Comparison of ENCODE assay signal across 22 cellular contexts in the genomic region with DNA sequence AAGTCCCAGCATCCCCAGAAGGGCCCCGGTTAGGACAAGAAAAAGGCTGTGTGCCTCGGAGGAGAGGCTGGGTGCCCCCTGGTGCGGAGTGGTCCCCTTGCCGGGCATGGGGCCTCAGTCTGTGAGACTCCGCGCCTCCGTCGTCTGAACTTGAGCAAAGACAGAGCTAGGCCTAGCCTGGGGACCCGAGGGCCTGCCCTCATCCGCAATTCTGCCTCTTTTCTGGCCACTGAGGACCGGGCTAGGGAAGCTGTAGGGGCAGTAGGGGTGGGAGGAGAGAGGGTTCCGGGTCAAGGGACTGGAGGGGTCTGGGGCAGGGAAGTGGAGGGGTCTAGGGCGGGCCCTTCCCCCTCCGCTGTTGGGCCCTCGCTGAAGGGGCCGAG. TPM values are rescaled to one million over a fixed set of nuclear protein-coding genes. Genes with fewer than 3 reads are reported as not detected.
A peak's percentile ranks its signal among the peaks of the same experiment; 100 is the strongest.
DNase-seq lines count a peak whose midpoint lies in the region; ATAC-seq, FAIRE-seq and TF ChIP-seq lines count a peak whose summit lies in the region.
"Had no signal": no experiment of that assay in that cellular context is flagged by ENCODE, and none has a peak within 500 bp of the region (broad histone marks: within the 10 kb centered on the region; RNA-seq: fewer than 3 reads in every experiment).

No MANE protein-coding gene starts in this region.

- H4K8ac ChIP-seq in H9 (replicated peaks; ENCODE audit: insufficient read length, low read depth, low read length) = no peak overlapping the region

- no peak overlapping the region for H3K4me2 ChIP-seq in H9 (ENCODE audit: insufficient read depth, insufficient read length, low read length)
- H3K4me2 ChIP-seq in smooth muscle cell = peak overlapping the region; percentile 74
- H3K4me2 ChIP-seq: SK-N-SH had no signal

- H2BK120ac ChIP-seq in H9 (ENCODE audit: low read depth, low read length, poor library complexity, severe bottlenecking) = no peak overlapping the region

- no peaks in the 10 kb centered on the region for H3K9me3 ChIP-seq in H9 (ENCODE audit: control insufficient read depth, low read depth, low read length)
- no peaks in the 10 kb centered on the region for H3K9me3 ChIP-seq in lower lobe of right lung
- no peaks in the 10 kb centered on the region for H3K9me3 ChIP-seq in smooth muscle cell (replicated peaks; ENCODE audit: low read depth)
- H3K9me3 ChIP-seq: MG63, SK-N-SH had no signal

- no peaks in the 10 kb centered on the region for H3K4me1 ChIP-seq in H9 (ENCODE audit: insufficient read depth, low read length)
- peaks cover 60% of the 10 kb centered on the region for H3K4me1 ChIP-seq in lower lobe of right lung
- H3K4me1 ChIP-seq in smooth muscle cell (ENCODE audit: low read depth) = peaks cover 5% of the 10 kb centered on the region

- no peak overlapping the region for H2AK5ac ChIP-seq in H9 (ENCODE audit: insufficient read length, low read length)

- H3K27me3 Mint-ChIP-seq in H9 (ENCODE audit: low read depth) = peaks cover 66% of the 10 kb centered on the region
- H3K27me3 Mint-ChIP-seq in dendritic cell treated with granulocyte-macrophage colony-stimulating factor and Interleukin-4, amounts not matched to agents 40 ng/mL and 50 ng/mL, for 4 days = peaks cover 61% of the 10 kb centered on the region

- WGBS in H9 (ENCODE audit: extremely low coverage, insufficient read length, low lambda C conversion rate) = no CpG with 5 or more reads among the region's 16 CpGs
- WGBS in smooth muscle cell (ENCODE audit: low lambda C conversion rate) = 74% methylated on average over 11 of the region's 16 CpGs

- H3K36me3 Mint-ChIP-seq in H9 (ENCODE audit: insufficient read depth in 1 of 3, low read depth in 3 of 3) = no peaks in the 10 kb centered on the region
- no peaks in the 10 kb centered on the region for H3K36me3 Mint-ChIP-seq in dendritic cell treated with granulocyte-macrophage colony-stimulating factor and Interleukin-4, amounts not matched to agents 40 ng/mL and 50 ng/mL, for 4 days (ENCODE audit: low read depth)

- H3K56ac ChIP-seq in H9 (ENCODE audit: insufficient read length, low read depth, low read length) = no peak overlapping the region

- H2BK20ac ChIP-seq in H9 (ENCODE audit: low read depth, low read length, poor library complexity, severe bottlenecking) = no peak overlapping the region

- TF ChIP-seq CTCF in H9 (conservative IDR thresholded peaks at IDR 0.05) (no peak), lower lobe of right lung (IDR thresholded peaks at IDR 0.05) (no peak), smooth muscle cell (IDR thresholded peaks at IDR 0.05; ENCODE audit: borderline replicate concordance, insufficient read depth, poor library complexity, severe bottlenecking) (no peak)

- FAIRE-seq in GM19239 (lab: Jason Lieb, UNC) = no peak

- H2BK5ac ChIP-seq in H9 (ENCODE audit: insufficient read length, low read length) = no peak overlapping the region

- H2BK15ac ChIP-seq in H9 (ENCODE audit: low read depth, low read length) = no peak overlapping the region

- H3K4me3 ChIP-seq in lower lobe of right lung (no peak overlapping the region), smooth muscle cell (no peak overlapping the region)
- H3K4me3 ChIP-seq: MG63 had no signal

- H3K79me1 ChIP-seq in H9 (ENCODE audit: insufficient read depth, low read depth, low read length, poor library complexity, severe bottlenecking) = no peaks in the 10 kb centered on the region

- H3K9ac ChIP-seq in H9 (ENCODE audit: extremely low read depth, insufficient read length, low read length) = no peak overlapping the region
- H3K9ac ChIP-seq in smooth muscle cell (ENCODE audit: low read depth) = no peak overlapping the region
- H3K9ac ChIP-seq: SK-N-SH had no signal

- no peaks in the 10 kb centered on the region for H3K23me2 ChIP-seq in H9 (ENCODE audit: insufficient read length, low read depth, low read length, poor library complexity, severe bottlenecking)

- H3K27ac Mint-ChIP-seq in H9 = no peak overlapping the region
- peak overlapping the region; percentile 13 for H3K27ac Mint-ChIP-seq in dendritic cell treated with granulocyte-macrophage colony-stimulating factor and Interleukin-4, amounts not matched to agents 40 ng/mL and 50 ng/mL, for 4 days

- peak in 1 of 2 donors; percentile 5 for ATAC-seq in lower lobe of right lung

- H2AFZ ChIP-seq in H9 (ENCODE audit: low read length) (no peak overlapping the region), smooth muscle cell (ENCODE audit: low read depth) (peak overlapping the region; percentile 37)

- H3K14ac ChIP-seq in H9 (ENCODE audit: insufficient read depth, low read length) = no peak overlapping the region

- no peak overlapping the region for H4K91ac ChIP-seq in H9 (ENCODE audit: insufficient read length, low read depth, low read length)

- intact Hi-C loops in dendritic cell treated with granulocyte-macrophage colony-stimulating factor and Interleukin-4, amounts not matched to agents 40 ng/mL and 50 ng/mL, for 4 days (cut with micrococcal nuclease) = no loop called here
- intact Hi-C loops in lower lobe of right lung (cut with DNase I) = no loop called here

- H3K4ac ChIP-seq in H9 (ENCODE audit: low read depth, low read length) = no peak overlapping the region

- H3K9me3 Mint-ChIP-seq in H9 = no peaks in the 10 kb centered on the region; a peak in 1 of 5 replicates
- H3K9me3 Mint-ChIP-seq in dendritic cell treated with granulocyte-macrophage colony-stimulating factor and Interleukin-4, amounts not matched to agents 40 ng/mL and 50 ng/mL, for 4 days = no peaks in the 10 kb centered on the region

- peaks cover 5 to 31% of the 10 kb centered on the region in 2 experiments for H3K4me1 Mint-ChIP-seq in H9
- peaks cover 58% of the 10 kb centered on the region for H3K4me1 Mint-ChIP-seq in dendritic cell treated with granulocyte-macrophage colony-stimulating factor and Interleukin-4, amounts not matched to agents 40 ng/mL and 50 ng/mL, for 4 days (ENCODE audit: low read depth)

- peak; percentile 46 for DNase-seq in H9
- no peak for DNase-seq in lower lobe of right lung
- DNase-seq in smooth muscle cell (lab: John Stamatoyannopoulos, UW; ENCODE audit: unreplicated experiment) = no peak
- DNase-seq in CD1c-positive myeloid dendritic cell (ENCODE audit: extremely low spot score) = no peak
- no peak for DNase-seq in NCI-H1092 (lab: John Stamatoyannopoulos, UW)
- DNase-seq in AG20443 (ENCODE audit: low spot score) = no peak
- no peak for DNase-seq in GM19239 (ENCODE audit: insufficient read length, low spot score)
- DNase-seq: activated CD4-positive, alpha-beta T cell treated with anti-CD3 and anti-CD28 coated beads, Interleukin-2, amount 50 U/mL, for 4 hours; activated CD8-positive, alpha-beta memory T cell treated with anti-CD3 and anti-CD28 coated beads, Interleukin-2, amount 50 U/mL, for 48 hours; effector CD8-positive, alpha-beta T cell; GF-D8; HCEC 1CT; MG63; NCI-H1436 treated with DMSO at 0.1 percent for 48 hours; NCI-H2171; NCI-H524 treated with DMSO at 0.1 percent for 48 hours; nucleus accumbens; WERI-Rb-1 had no signal

- H2BK12ac ChIP-seq in H9 (ENCODE audit: insufficient read length, low read depth, low read length) = peak overlapping the region; percentile 51

- H3K23ac ChIP-seq in H9 (ENCODE audit: insufficient read length, low read depth, low read length) = no peak overlapping the region

- H3T11ph ChIP-seq in H9 (ENCODE audit: low read length) = no peak overlapping the region

- H3K4me3 Mint-ChIP-seq in H9 = 0 out of 5 replicates have a peak overlapping the region, but pooled peaks of 1 of the 2 experiments have one; percentile 38
- H3K4me3 Mint-ChIP-seq in dendritic cell treated with granulocyte-macrophage colony-stimulating factor and Interleukin-4, amounts not matched to agents 40 ng/mL and 50 ng/mL, for 4 days = no peak overlapping the region

- H3K27ac ChIP-seq in H9 (ENCODE audit: insufficient read length, low read depth, low read length) = no peak overlapping the region
- peak overlapping the region; percentile 73 for H3K27ac ChIP-seq in lower lobe of right lung
- H3K27ac ChIP-seq in smooth muscle cell (ENCODE audit: low read depth) = no peak overlapping the region
- H3K27ac ChIP-seq: WERI-Rb-1 had no signal

- H4K20me1 ChIP-seq in H9 (ENCODE audit: control insufficient read depth, insufficient read depth, insufficient read length) = no peaks in the 10 kb centered on the region
- H4K20me1 ChIP-seq in smooth muscle cell (ENCODE audit: low read depth) = no peaks in the 10 kb centered on the region

- H4K5ac ChIP-seq in H9 (ENCODE audit: insufficient read length, low read depth, low read length) = no peak overlapping the region

- H3K18ac ChIP-seq in H9 (ENCODE audit: insufficient read length, low read depth, low read length) = peak overlapping the region; percentile 46

- peaks cover 4% of the 10 kb centered on the region for H3K36me3 ChIP-seq in lower lobe of right lung
- H3K36me3 ChIP-seq in smooth muscle cell (ENCODE audit: low read depth) = no peaks in the 10 kb centered on the region
- H3K36me3 ChIP-seq: MG63, WERI-Rb-1 had no signal

- no peaks in the 10 kb centered on the region for H3K79me2 ChIP-seq in H9 (ENCODE audit: insufficient read depth, low read length)
- H3K79me2 ChIP-seq in smooth muscle cell (ENCODE audit: low read depth) = no peaks in the 10 kb centered on the region

- H3K27me3 ChIP-seq in H9 (ENCODE audit: insufficient read depth, low read length) (no peaks in the 10 kb centered on the region; the same call in 1 of the 2 replicates), lower lobe of right lung (ENCODE audit: low read depth) (peaks cover 22% of the 10 kb centered on the region), smooth muscle cell (ENCODE audit: low read depth) (no peaks in the 10 kb centered on the region)
- H3K27me3 ChIP-seq: MG63 had no signal

- H3F3A ChIP-seq in smooth muscle cell (ENCODE audit: low read depth) = peaks cover 4% of the 10 kb centered on the region

RNA-seq across cellular contexts. Expression of a gene that starts 0.6 kb away (rescaled TPM):
- total RNA-seq in H9 (2021) (2.7 and 2.9 TPM in 2 replicates), lower lobe of right lung (36.9 TPM), smooth muscle cell (0.04 and 0.40 TPM in 2 replicates)
- polyA plus RNA-seq in smooth muscle cell = 0.72 and 1.0 TPM in 2 replicates
- total RNA-seq: RPMI7951 had no signal

RNA-seq across cellular contexts. Expression of a gene that starts 19.5 kb away (rescaled TPM):
- total RNA-seq in H9 (2021) (not detected in 2 replicates), lower lobe of right lung (114 TPM), smooth muscle cell (not detected in 2 replicates)
- polyA plus RNA-seq in smooth muscle cell = not detected in 2 replicates
- total RNA-seq: RPMI7951 had no signal
- polyA plus RNA-seq: SK-N-SH had no signal

RNA-seq across cellular contexts. Expression of a gene that starts 35.6 kb away (rescaled TPM):
- total RNA-seq in H9 (2021) (79.2 and 80.9 TPM in 2 replicates), lower lobe of right lung (33.2 TPM), smooth muscle cell (7.6 and 11.8 TPM in 2 replicates)
- 33.4 and 46.7 TPM in 2 replicates for polyA plus RNA-seq in smooth muscle cell

RNA-seq across cellular contexts. Expression of a gene that starts 49.3 kb away (rescaled TPM):
- total RNA-seq in H9 (2021) (0.22 and 0.24 TPM in 2 replicates), lower lobe of right lung (3.9 TPM), smooth muscle cell (0.36 and 0.72 TPM in 2 replicates)
- polyA plus RNA-seq in smooth muscle cell = 0.32 and 0.47 TPM in 2 replicates
- total RNA-seq: liver, RPMI7951 had no signal
- polyA plus RNA-seq: liver had no signal

RNA-seq across cellular contexts. Expression of a gene that starts 50.1 kb away (rescaled TPM):
- 4.0 and 4.4 TPM in 2 replicates for total RNA-seq in H9 (2021)
- total RNA-seq in lower lobe of right lung = 11.7 TPM
- total RNA-seq in smooth muscle cell = 5.1 and 8.0 TPM in 2 replicates
- polyA plus RNA-seq in smooth muscle cell = 5.8 and 7.4 TPM in 2 replicates

Comparison
In these comparisons a context has a peak if more than half of its experiments do, and no peak if none do; other contexts are left out.
1. RNA of a gene that starts 19.5 kb away (total RNA-seq): 114 TPM in lower lobe of right lung (single experiment); not detected in H9 and not detected in smooth muscle cell; every median in the first group is over 100 times any median in the second.